Comparison of ENCODE assay signal across 8 cellular contexts in the genomic region with DNA sequence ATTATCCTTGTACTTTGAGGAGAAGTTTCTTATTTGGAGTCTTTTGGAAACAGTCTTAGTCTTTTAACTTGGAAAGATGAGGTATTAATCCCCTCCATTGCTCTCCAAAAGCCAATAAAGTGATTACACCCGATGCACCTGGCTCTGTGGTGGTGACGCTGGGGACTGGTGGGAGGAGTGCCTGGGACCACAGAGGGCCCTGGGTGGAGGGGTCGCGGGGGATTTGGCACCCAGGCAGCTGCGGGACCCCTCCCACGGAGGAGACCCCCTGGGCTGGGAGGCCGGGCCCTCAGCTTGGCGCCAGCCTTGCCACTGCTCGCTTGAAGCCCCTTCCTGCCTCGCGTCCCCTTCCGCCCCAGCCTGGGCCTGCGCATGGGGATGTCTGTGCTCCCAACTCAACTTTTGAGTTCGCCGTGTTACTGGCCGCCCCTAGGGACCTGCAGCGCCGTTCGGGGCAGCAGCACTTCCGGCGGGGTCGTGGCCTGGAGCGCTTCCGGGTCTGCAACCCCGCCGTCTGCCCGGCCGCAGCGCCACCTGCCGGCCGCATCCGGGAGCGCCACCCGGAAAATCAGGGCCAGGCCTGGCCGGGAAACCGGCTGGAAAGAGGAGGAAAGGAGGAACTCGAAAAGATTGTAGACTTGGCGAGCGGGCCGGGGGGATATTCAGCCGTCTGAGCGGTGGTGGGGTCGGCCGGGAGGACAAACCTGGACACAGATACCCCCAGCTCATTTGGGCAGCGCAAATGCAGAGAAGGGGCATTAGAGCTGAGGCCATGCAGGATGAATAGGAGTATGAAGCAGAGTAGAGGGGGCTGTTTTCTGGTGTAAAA. TPM values are rescaled to one million over a fixed set of nuclear protein-coding genes. Genes with fewer than 3 reads are reported as not detected.
A peak's percentile ranks its signal among the peaks of the same experiment; 100 is the strongest.
DNase-seq lines count a peak whose midpoint lies in the region; ATAC-seq, FAIRE-seq and TF ChIP-seq lines count a peak whose summit lies in the region.

No MANE protein-coding gene starts in this region.

- TF ChIP-seq CTCF in GM12875 (IDR thresholded peaks at IDR 0.05; ENCODE audit: borderline replicate concordance, insufficient read depth, low read depth, low read length) (peak; percentile 95), transverse colon (IDR thresholded peaks at IDR 0.05) (peak; percentile 98 to 99 (median 99))

- DNase-seq in HuH-7.5 (ENCODE audit: low spot score) (peak; percentile 98), activated gamma-delta T cell treated with Interleukin-2 at 50 U/mL for 16 hours (peak; percentile 74), frontal cortex (ENCODE audit: low spot score in 2 of 2) (peak; percentile 83 to 85), nucleus accumbens (lab: John Stamatoyannopoulos, UW) (peak in 42 of 56 donors; percentile 5 to 74 (median 37)), transverse colon (peak; percentile 85)

- H3K9me3 ChIP-seq in transverse colon, result no peaks in the 10 kb centered on the region

- H3K27ac ChIP-seq in transverse colon, result peak overlapping the region; percentile 97 to 99 (median 99)

- in situ Hi-C loops in transverse colon (cut with MboI; ENCODE audit: low pct_ligation_motif_present in 1 of 4, low pct_unique_long_range_greater_than_20kb in 1 of 4, low sequenced_read_pairs in 3 of 4), result loop anchor here in 1 of 4 donors (25.0 kb wide), 1 partner anchor 111 kb away; a partner anchor contains a TSS

- peaks cover 0 to 12% (median 5%) of the 10 kb centered on the region in 4 donors for H3K36me3 ChIP-seq in transverse colon

- 8 to 17% methylated on average over 11 to 42 of the region's 45 CpGs for WGBS in transverse colon (ENCODE audit: low coverage in 1 of 2), 2 donors

- H3K4me1 ChIP-seq in transverse colon, result peaks cover 41 to 70% (median 55%) of the 10 kb centered on the region in 4 donors

- intact Hi-C loops in transverse colon (cut with DNase I; ENCODE audit: low total_unique reads), result loop anchor here (1.0 to 5.0 kb wide), 3 partner anchors 33 to 111 kb away; a partner anchor contains a TSS

- no peak for ATAC-seq in HG03520 (IDR thresholded peaks at IDR 0.05; ENCODE audit: unreplicated experiment)

- H3K27me3 ChIP-seq in transverse colon, result no peaks in the 10 kb centered on the region

- FAIRE-seq in frontal cortex (lab: Jason Lieb, UNC), result no peak

- TF ChIP-seq EP300 in transverse colon (IDR thresholded peaks at IDR 0.05; ENCODE audit: low read depth), result no peak

- peak overlapping the region; percentile 99 for H3K4me3 ChIP-seq in GM12875 (ENCODE audit: low read depth, low read length)
- peak overlapping the region in 1 of 4 donors; percentile 92 for H3K4me3 ChIP-seq in transverse colon

- TF ChIP-seq POLR2A in Raji (IDR thresholded peaks at IDR 0.05; ENCODE audit: insufficient read depth, low read depth, low read length) (peak; percentile 66), transverse colon (IDR thresholded peaks at IDR 0.05) (no peak)

RNA-seq across cellular contexts. Expression of a gene that starts 8.4 kb away (rescaled TPM):
- total RNA-seq in frontal cortex, result under 0.01 TPM
- 1 to 10 TPM in 2 of 4 donors, under 1 TPM in 1, not detected in 1; 0.27 to 1.1 (median 1.1) TPM for total RNA-seq in transverse colon

RNA-seq across cellular contexts. Expression of a gene that starts 17.4 kb away (rescaled TPM):
- total RNA-seq in frontal cortex, result 2.0 TPM
- total RNA-seq in transverse colon, result 1 to 10 TPM in 1 of 4 donors, not detected in 3; 5.6 TPM

RNA-seq across cellular contexts. Expression of a gene that starts 24.4 kb away (rescaled TPM):
- total RNA-seq in frontal cortex, result 0.82 TPM
- 1 to 10 TPM in 2 of 4 donors, not detected in 2; 1.1 to 3.5 TPM for total RNA-seq in transverse colon

RNA-seq across cellular contexts. Expression of a gene that starts 34.4 kb away (rescaled TPM):
- total RNA-seq in frontal cortex, result 0.82 TPM
- 1 to 10 TPM in 1 of 4 donors, under 1 TPM in 2, not detected in 1; 0.27 to 1.5 (median 0.64) TPM for total RNA-seq in transverse colon

RNA-seq across cellular contexts. Expression of a gene that starts 36.9 kb away (rescaled TPM):
- total RNA-seq in frontal cortex (23.2 TPM), transverse colon (10 to 100 TPM; 35.8 to 54.6 (median 41.6) TPM)

Comparison
In these comparisons a context has a peak if more than half of its experiments do, and no peak if none do; other contexts are left out.
1. DNase-seq: peak in every context shown above with its lines; median percentile 98 in HuH-7.5; 85 in transverse colon; 84 in frontal cortex; 74 in activated gamma-delta T cell treated with Interleukin-2 at 50 U/mL for 16 hours; 37 in nucleus accumbens.